In the genomic region with DNA sequence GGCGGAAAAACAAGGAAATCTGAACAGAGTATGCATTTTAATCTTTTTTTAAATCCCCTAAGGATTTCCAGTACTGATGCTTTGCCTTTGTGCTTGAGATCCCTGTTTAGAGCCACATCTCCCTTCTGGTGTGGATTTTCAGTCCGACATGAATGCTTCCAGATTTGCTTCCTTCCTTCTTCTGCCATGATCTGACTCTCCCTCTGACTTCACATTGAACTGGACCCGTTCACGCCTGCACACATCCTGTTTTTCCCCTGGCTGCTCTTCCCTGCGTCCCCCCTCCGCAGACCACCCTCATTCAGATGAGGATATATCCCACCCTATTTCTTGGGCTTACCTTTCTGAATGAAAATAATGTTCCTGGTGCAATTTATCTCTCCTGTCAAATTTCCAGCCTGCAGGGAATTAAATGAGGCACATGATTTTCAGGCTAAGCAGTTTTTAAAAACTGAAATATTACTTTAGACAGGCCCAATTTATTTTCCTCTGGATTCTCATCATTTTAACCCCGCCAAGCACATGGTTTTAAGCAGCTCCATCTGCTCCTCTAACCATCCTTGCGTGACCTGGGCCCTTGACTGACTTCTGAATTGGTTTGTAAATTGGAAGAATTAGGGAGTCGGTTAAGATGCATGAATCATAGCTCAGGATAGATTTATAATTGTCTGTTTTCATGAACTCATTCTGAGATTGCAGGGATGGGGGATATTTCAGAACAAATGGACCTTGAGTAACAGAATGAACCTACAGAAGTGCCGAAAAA, we compare ENCODE assay signal across 9 cellular contexts. TPM values are rescaled to one million over a fixed set of nuclear protein-coding genes. Genes with fewer than 3 reads are reported as not detected.
DNase-seq lines count a peak whose midpoint lies in the region; ATAC-seq lines count a peak whose summit lies in the region.
"Had no signal": no experiment of that assay in that cellular context is flagged by ENCODE, and none has a peak within 500 bp of the region (broad histone marks: within the 10 kb centered on the region; RNA-seq: fewer than 3 reads in every experiment).

No MANE protein-coding gene starts in this region.

- H3K27me3 Mint-ChIP-seq in stimulated activated naive CD8-positive, alpha-beta T cell treated with anti-CD3 and anti-CD28 coated beads, Interleukin-15, amount 100 ng/mL, for 72 hours, result no peaks in the 10 kb centered on the region
- no peaks in the 10 kb centered on the region for H3K27me3 Mint-ChIP-seq in activated naive CD8-positive, alpha-beta T cell treated with anti-CD3 and anti-CD28 coated beads, Interleukin-2, amount 10 ng/mL, durations not matched to agents 7 days and 5 days

- peak overlapping the region in 1 of 2 donors; percentile 8 for H3K27ac Mint-ChIP-seq in stimulated activated naive CD8-positive, alpha-beta T cell treated with anti-CD3 and anti-CD28 coated beads, Interleukin-15, amount 100 ng/mL, for 72 hours
- peak overlapping the region; percentile 1 for H3K27ac Mint-ChIP-seq in activated naive CD8-positive, alpha-beta T cell treated with anti-CD3 and anti-CD28 coated beads, Interleukin-2, amount 10 ng/mL, durations not matched to agents 7 days and 5 days

- peak; percentile 3 for DNase-seq in stimulated activated naive CD8-positive, alpha-beta T cell treated with anti-CD3 and anti-CD28 coated beads, Interleukin-15, Interleukin-2, amounts not matched to agents 100 U/mL and 50 U/mL, for 24 hours
- no peak for DNase-seq in stimulated activated naive CD8-positive, alpha-beta T cell treated with anti-CD3 and anti-CD28 coated beads, Interleukin-15, amount 100 ng/mL, for 72 hours
- no peak for DNase-seq in activated naive CD8-positive, alpha-beta T cell treated with anti-CD3 and anti-CD28 coated beads, Interleukin-2, amount 10 ng/mL, durations not matched to agents 7 days and 5 days
- DNase-seq in hepatic stellate cell (ENCODE audit: low spot score), result peak; percentile 28
- DNase-seq in cerebellar cortex (ENCODE audit: low spot score), result no peak
- DNase-seq: activated CD8-positive, alpha-beta memory T cell treated with anti-CD3 and anti-CD28 coated beads, Interleukin-2, amount 50 U/mL, for 4 hours had no signal

- no peak overlapping the region for H3K4me3 Mint-ChIP-seq in stimulated activated naive CD8-positive, alpha-beta T cell treated with anti-CD3 and anti-CD28 coated beads, Interleukin-15, amount 100 ng/mL, for 72 hours
- no peak overlapping the region for H3K4me3 Mint-ChIP-seq in activated naive CD8-positive, alpha-beta T cell treated with anti-CD3 and anti-CD28 coated beads, Interleukin-2, amount 10 ng/mL, durations not matched to agents 7 days and 5 days

- peaks cover 7 to 8% of the 10 kb centered on the region in 2 donors for H3K9me3 Mint-ChIP-seq in stimulated activated naive CD8-positive, alpha-beta T cell treated with anti-CD3 and anti-CD28 coated beads, Interleukin-15, amount 100 ng/mL, for 72 hours
- H3K9me3 Mint-ChIP-seq in activated naive CD8-positive, alpha-beta T cell treated with anti-CD3 and anti-CD28 coated beads, Interleukin-2, amount 10 ng/mL, durations not matched to agents 7 days and 5 days, result no peaks in the 10 kb centered on the region

- H3K36me3 Mint-ChIP-seq in activated naive CD8-positive, alpha-beta T cell treated with anti-CD3 and anti-CD28 coated beads, Interleukin-2, amount 10 ng/mL, durations not matched to agents 7 days and 5 days, result peaks cover 7% of the 10 kb centered on the region

- ATAC-seq in stimulated activated naive CD8-positive, alpha-beta T cell treated with anti-CD3 and anti-CD28 coated beads, Interleukin-15, Interleukin-2, amounts not matched to agents 100 U/mL and 50 U/mL, for 24 hours, result no peak
- ATAC-seq in stimulated activated naive CD8-positive, alpha-beta T cell treated with anti-CD3 and anti-CD28 coated beads, Interleukin-15, amount 100 ng/mL, for 72 hours, result no peak
- ATAC-seq in activated naive CD8-positive, alpha-beta T cell treated with anti-CD3 and anti-CD28 coated beads, Interleukin-2, amount 10 ng/mL, durations not matched to agents 7 days and 5 days (ENCODE audit: low read depth), result no peak
- ATAC-seq in GM21825 (IDR thresholded peaks at IDR 0.05; ENCODE audit: unreplicated experiment), result no peak
- ATAC-seq in esophagus mucosa, result no peak
- ATAC-seq in GM18907 (IDR thresholded peaks at IDR 0.05; ENCODE audit: unreplicated experiment), result no peak

- POLR2A ChIA-PET in activated naive CD8-positive, alpha-beta T cell treated with anti-CD3 and anti-CD28 coated beads, Interleukin-2, amount 10 ng/mL, durations not matched to agents 7 days and 5 days (lab: Charles Lee), result no interaction called here

- peaks cover 70% of the 10 kb centered on the region for H3K4me1 Mint-ChIP-seq in stimulated activated naive CD8-positive, alpha-beta T cell treated with anti-CD3 and anti-CD28 coated beads, Interleukin-15, amount 100 ng/mL, for 72 hours
- H3K4me1 Mint-ChIP-seq in activated naive CD8-positive, alpha-beta T cell treated with anti-CD3 and anti-CD28 coated beads, Interleukin-2, amount 10 ng/mL, durations not matched to agents 7 days and 5 days, result peaks cover 9% of the 10 kb centered on the region

RNA-seq across cellular contexts. Expression of gene BMERB1, which starts 59.2 kb away (rescaled TPM):
- total RNA-seq in activated naive CD8-positive, alpha-beta T cell treated with anti-CD3 and anti-CD28 coated beads, Interleukin-2, amount 10 ng/mL, durations not matched to agents 7 days and 5 days, result 1 to 10 TPM; 3.7 to 4.1 TPM
- total RNA-seq in esophagus mucosa, result 3.6 TPM

Comparison
In these comparisons a context has a peak if more than half of its experiments do, and no peak if none do; other contexts are left out.
1. DNase-seq: peak in stimulated activated naive CD8-positive, alpha-beta T cell treated with anti-CD3 and anti-CD28 coated beads, Interleukin-15, Interleukin-2, amounts not matched to agents 100 U/mL and 50 U/mL, for 24 hours (single experiment) and hepatic stellate cell (single experiment); none in stimulated activated naive CD8-positive, alpha-beta T cell treated with anti-CD3 and anti-CD28 coated beads, Interleukin-15, amount 100 ng/mL, for 72 hours (0 of 2), activated naive CD8-positive, alpha-beta T cell treated with anti-CD3 and anti-CD28 coated beads, Interleukin-2, amount 10 ng/mL, durations not matched to agents 7 days and 5 days (single experiment) and cerebellar cortex (single experiment).